ENCODE assay signal across 22 cellular contexts in the genomic region with DNA sequence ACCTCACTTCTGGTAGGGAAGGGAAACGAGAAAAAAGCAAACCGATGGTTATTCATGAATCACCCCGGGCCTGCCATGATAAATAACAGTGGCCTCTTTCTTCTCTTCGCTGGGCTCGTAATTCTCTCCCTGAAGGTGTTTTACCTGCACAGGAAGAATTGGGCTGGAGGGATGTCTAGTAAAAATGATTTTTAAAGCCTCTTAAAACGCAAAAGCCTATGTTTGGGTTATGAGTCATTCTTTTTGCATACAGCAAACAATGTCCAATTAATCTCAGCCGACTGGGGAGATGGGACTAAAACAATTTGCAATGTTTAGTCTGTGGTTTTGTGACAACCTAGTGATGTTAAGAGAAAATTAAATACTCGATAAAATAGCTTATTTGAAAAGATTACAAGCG. TPM values are rescaled to one million over a fixed set of nuclear protein-coding genes. Genes with fewer than 3 reads are reported as not detected.
DNase-seq lines count a peak whose midpoint lies in the region; ATAC-seq and TF ChIP-seq lines count a peak whose summit lies in the region.
"Had no signal": no experiment of that assay in that cellular context is flagged by ENCODE, and none has a peak within 500 bp of the region (broad histone marks: within the 10 kb centered on the region; RNA-seq: fewer than 3 reads in every experiment).

No MANE protein-coding gene starts in this region.

- peaks cover 14% of the 10 kb centered on the region; the same call in 1 of the 2 replicates for H3K9me2 ChIP-seq in GM23338 (ENCODE audit: insufficient read depth)

- intact Hi-C loops in upper lobe of right lung (cut with DNase I) (no loop called here), Caco-2 (cut with micrococcal nuclease; ENCODE audit: unreplicated experiment) (no loop called here)

- no peak for TF ChIP-seq CTCF in GM23338 (conservative IDR thresholded peaks at IDR 0.05; ENCODE audit: low read depth in 2 of 2)
- no peak for TF ChIP-seq CTCF in WTC11 (IDR thresholded peaks at IDR 0.05)
- no peak for TF ChIP-seq CTCF in upper lobe of right lung (IDR thresholded peaks at IDR 0.05)
- no peak for TF ChIP-seq CTCF in Caco-2 (IDR thresholded peaks at IDR 0.05; ENCODE audit: insufficient read depth in 1 of 2, low read depth in 1 of 2, low read length in 1 of 2, severe bottlenecking in 1 of 2, unreplicated experiment in 1 of 2)

- H3K9ac ChIP-seq in BLaER1, result no peak overlapping the region

- peak overlapping the region; percentile 31 for H3K4me2 ChIP-seq in BLaER1
- H3K4me2 ChIP-seq in GM23338, result peak overlapping the region; percentile 72

- no peaks in the 10 kb centered on the region for H3F3A ChIP-seq in GM23338 (replicated peaks; ENCODE audit: low read depth)

- TF ChIP-seq POLR2A in erythroblast (IDR thresholded peaks at IDR 0.05; ENCODE audit: low read length), result no peak

- no peak overlapping the region for H2AFZ ChIP-seq in GM23338

- H3K27me3 Mint-ChIP-seq in GM23338 (ENCODE audit: insufficient read depth, low read depth, poor library complexity), result no peaks in the 10 kb centered on the region
- peaks cover 2% of the 10 kb centered on the region; the same call in 1 of the 2 replicates for H3K27me3 Mint-ChIP-seq in WTC11 (ENCODE audit: low read depth)
- H3K27me3 Mint-ChIP-seq in Caco-2 (ENCODE audit: insufficient read depth, unreplicated experiment), result no peaks in the 10 kb centered on the region

- H3K4me1 ChIP-seq in BLaER1, result peaks cover 10% of the 10 kb centered on the region; the same call in 1 of the 2 replicates
- peaks cover 59% of the 10 kb centered on the region for H3K4me1 ChIP-seq in GM23338 (ENCODE audit: insufficient read depth)
- no peaks in the 10 kb centered on the region for H3K4me1 ChIP-seq in upper lobe of right lung
- H3K4me1 ChIP-seq in Caco-2, result no peaks in the 10 kb centered on the region
- H3K4me1 ChIP-seq: adrenal gland had no signal

- no peaks in the 10 kb centered on the region for H4K20me1 ChIP-seq in BLaER1
- H4K20me1 ChIP-seq in GM23338 (replicated peaks; ENCODE audit: insufficient read depth), result no peaks in the 10 kb centered on the region

- H3K4me1 Mint-ChIP-seq in GM23338, result peaks cover 55% of the 10 kb centered on the region
- H3K4me1 Mint-ChIP-seq in WTC11, result peaks cover 65% of the 10 kb centered on the region
- no peaks in the 10 kb centered on the region for H3K4me1 Mint-ChIP-seq in Caco-2 (ENCODE audit: low read depth, unreplicated experiment)
- H3K4me1 Mint-ChIP-seq: CD8-positive, alpha-beta memory T cell had no signal

- CTCF ChIA-PET in WTC11 (lab: Charles Lee) (interaction anchor here (1.1 to 1.9 kb wide), 4 partner anchors 11 to 245 kb away, joined by 3 to 10 read pairs (median 4); no protein-coding TSS in a partner anchor), Caco-2 (lab: Charles Lee) (no interaction called here)

- H3K79me2 ChIP-seq in GM23338 (replicated peaks; ENCODE audit: insufficient read depth), result no peaks in the 10 kb centered on the region

- H3K27me3 ChIP-seq in BLaER1 (no peaks in the 10 kb centered on the region), GM23338 (ENCODE audit: insufficient read depth) (no peaks in the 10 kb centered on the region), upper lobe of right lung (peaks cover 49% of the 10 kb centered on the region), Caco-2 (replicated peaks; ENCODE audit: control insufficient read depth, insufficient read depth, low read length) (no peaks in the 10 kb centered on the region)

- H3K4me3 Mint-ChIP-seq in GM23338, result 0 out of 3 replicates have a peak overlapping the region, but pooled peaks have one; percentile 6
- H3K4me3 Mint-ChIP-seq in WTC11, result no peak overlapping the region
- H3K4me3 Mint-ChIP-seq in Caco-2 (ENCODE audit: unreplicated experiment), result no peak overlapping the region
- H3K4me3 Mint-ChIP-seq: CD8-positive, alpha-beta memory T cell; HFFc6; T-helper 17 cell had no signal

- H3K36me3 ChIP-seq in BLaER1 (no peaks in the 10 kb centered on the region), GM23338 (ENCODE audit: insufficient read depth) (no peaks in the 10 kb centered on the region), upper lobe of right lung (no peaks in the 10 kb centered on the region), Caco-2 (ENCODE audit: control insufficient read depth, insufficient read depth, low read length) (no peaks in the 10 kb centered on the region)
- H3K36me3 ChIP-seq: adrenal gland, SJSA1, thoracic aorta had no signal

- DNase-seq in GM23338 (ENCODE audit: low spot score) (no peak), NCI-H526 (lab: John Stamatoyannopoulos, UW) (peak; percentile 48 to 69), WTC11 (ENCODE audit: low spot score) (no peak), upper lobe of right lung (no peak), erythroblast (lab: John Stamatoyannopoulos, UW) (no peak), Caco-2 (no peak)
- DNase-seq: activated CD4-positive, alpha-beta T cell treated with anti-CD3 and anti-CD28 coated beads, Interleukin-2, amount 50 U/mL, for 4 hours; activated gamma-delta T cell treated with Interleukin-2 at 50 U/mL for 16 hours; adrenal gland; CD8-positive, alpha-beta memory T cell; HFFc6; mesenchymal stem cell; NCI-H2171 treated with DMSO at 0.1 percent for 48 hours; NCI-H524 treated with DMSO at 0.1 percent for 48 hours; stimulated activated CD4-positive, alpha-beta T cell treated with anti-CD3 and anti-CD28 coated beads, Interleukin-4, amount 100 ng/mL, for 1 hour; stimulated activated naive CD4-positive, alpha-beta T cell treated with Interleukin-2 at 50 U/mL for 16 hours; T-helper 17 cell had no signal

- H3K36me3 Mint-ChIP-seq in GM23338 (ENCODE audit: low read depth) (no peaks in the 10 kb centered on the region), WTC11 (no peaks in the 10 kb centered on the region), Caco-2 (ENCODE audit: insufficient read depth, unreplicated experiment) (no peaks in the 10 kb centered on the region)
- H3K36me3 Mint-ChIP-seq: CD8-positive, alpha-beta memory T cell had no signal

- H3K27ac ChIP-seq in BLaER1 (no peak overlapping the region), GM23338 (ENCODE audit: low read depth) (no peak overlapping the region), upper lobe of right lung (no peak overlapping the region)
- H3K27ac ChIP-seq: adrenal gland, SJSA1, thoracic aorta had no signal

- BruUV-seq in Caco-2 (replicated peaks; lab: Mats Ljungman, UMichigan), result no TSS peak

- ATAC-seq in GM23338, result no peak
- no peak for ATAC-seq in WTC11
- ATAC-seq in GM18511 (IDR thresholded peaks at IDR 0.05; ENCODE audit: unreplicated experiment), result no peak
- no peak for ATAC-seq in upper lobe of right lung
- ATAC-seq: GM12878, T-helper 17 cell had no signal

- peak overlapping the region; percentile 51; the same call in 1 of the 2 replicates for H3K27ac Mint-ChIP-seq in GM23338
- H3K27ac Mint-ChIP-seq in WTC11, result peak overlapping the region; percentile 73
- no peak overlapping the region for H3K27ac Mint-ChIP-seq in Caco-2 (ENCODE audit: unreplicated experiment)
- H3K27ac Mint-ChIP-seq: CD8-positive, alpha-beta memory T cell; HFFc6; T-helper 17 cell had no signal

- H3K9me3 Mint-ChIP-seq in GM23338 (no peaks in the 10 kb centered on the region; the same call in 2 of the 3 replicates), WTC11 (peaks cover 7% of the 10 kb centered on the region), Caco-2 (ENCODE audit: unreplicated experiment) (peaks cover 3% of the 10 kb centered on the region)
- H3K9me3 Mint-ChIP-seq: HFFc6 had no signal

- H3K9me3 ChIP-seq in BLaER1 (no peaks in the 10 kb centered on the region), upper lobe of right lung (no peaks in the 10 kb centered on the region), Caco-2 (no peaks in the 10 kb centered on the region; the same call in 1 of the 2 replicates)
- H3K9me3 ChIP-seq: adrenal gland, SJSA1, thoracic aorta had no signal

- H3K4me3 ChIP-seq in BLaER1 (no peak overlapping the region), GM23338 (no peak overlapping the region), upper lobe of right lung (no peak overlapping the region), Caco-2 (ENCODE audit: low read depth, low read length) (no peak overlapping the region)
- H3K4me3 ChIP-seq: adrenal gland, GM12878, SJSA1, thoracic aorta had no signal

- POLR2A ChIA-PET in WTC11 (lab: Charles Lee) (no interaction called here), Caco-2 (lab: Charles Lee) (no interaction called here)

TF ChIP-seq in GM23338, 12 proteins besides CTCF, POLR2A, EP300 and RAD21:
- TF ChIP-seq ZNF114 (CRISPR knock-in tag; IDR thresholded peaks at IDR 0.05), result no peak

TF ChIP-seq in WTC11, 78 proteins besides CTCF, POLR2A, EP300 and RAD21 (continues in another document):
- no peak for TF ChIP-seq ESRRA (CRISPR knock-in tag; IDR thresholded peaks at IDR 0.05; ENCODE audit: borderline replicate concordance)
- TF ChIP-seq ZNF671 (CRISPR knock-in tag; IDR thresholded peaks at IDR 0.05), result no peak
- no peak for TF ChIP-seq ZNF232 (CRISPR knock-in tag; IDR thresholded peaks at IDR 0.05)

RNA-seq across cellular contexts. Expression of gene LINC00237, which starts 16.7 kb away (rescaled TPM):
- total RNA-seq in GM23338 (2014; rRNA removed; shearing (Covaris generic)), result 0.31 TPM in 1 of 2 replicates, not detected in the other
- 2.0 and 2.6 TPM in 2 replicates for polyA plus RNA-seq in GM23338 (2016; fragmentation: Nextera tagmentation; extraction: Ambion mirVana)
- total RNA-seq in WTC11 (2021) (0.78 to 3.1 TPM (median 0.80 TPM) in 3 replicates), upper lobe of right lung (not detected), Caco-2 (2022) (1.5 and 1.8 TPM in 2 replicates)
- total RNA-seq: CD8-positive, alpha-beta memory T cell; GM12878; HFFc6; SJSA1; T-helper 17 cell; thoracic aorta had no signal
- polyA plus RNA-seq: adrenal gland; CD8-positive, alpha-beta memory T cell; GM12878 had no signal

RNA-seq across cellular contexts. Expression of gene KIZ, which starts 36.5 kb away (rescaled TPM):
- 63.6 and 87.7 TPM in 2 replicates for total RNA-seq in GM23338 (2014; rRNA removed; shearing (Covaris generic))
- polyA plus RNA-seq in GM23338 (2016; fragmentation: Nextera tagmentation; extraction: Ambion mirVana), result 52.5 and 58.3 TPM in 2 replicates
- total RNA-seq in WTC11 (2021) (39.6 to 43.6 TPM (median 41.8 TPM) in 3 replicates), upper lobe of right lung (16.2 TPM), Caco-2 (2022) (21.0 and 31.8 TPM in 2 replicates)

Comparison
In these comparisons a context has a peak if more than half of its experiments do, and no peak if none do; other contexts are left out.
1. DNase-seq: peak in NCI-H526 (2 of 2); none in GM23338 (single experiment), WTC11 (single experiment), upper lobe of right lung (single experiment), erythroblast (0 of 2) and Caco-2 (0 of 2).